In genomic region chr7:21945374-21946227, GRCh38 we compare ENCODE assay signal across 8 cellular contexts. TPM values are rescaled to one million over a fixed set of nuclear protein-coding genes. Genes with fewer than 3 reads are reported as not detected.
DNase-seq lines count a peak whose midpoint lies in the region; ATAC-seq and TF ChIP-seq lines count a peak whose summit lies in the region.

CDCA7L (minus strand) TSS chr7:21945899; CDS start chr7:21945804, 95 bp downstream.

- peak within 1 kb of the TSS; percentile 94 for H3K4me3 Mint-ChIP-seq in CD4-positive, alpha-beta T cell
- peak within 1 kb of the TSS; percentile 94 for H3K4me3 Mint-ChIP-seq in stimulated activated memory B cell treated with anti-CD40 and anti-IgM and Interleukin-4, amounts not matched to agents 10 μg/mL and 1 μg/mL and 100 μg/mL, for 72 hours

- CTCF ChIA-PET in CD4-positive, alpha-beta T cell (lab: Charles Lee), result no interaction called here

- no peak within 1 kb of the TSS for H3K27ac ChIP-seq in CD4-positive, alpha-beta T cell (ENCODE audit: low read depth, low read length)
- H3K27ac ChIP-seq in epithelial cell of prostate, result peak within 1 kb of the TSS; percentile 46
- peak within 1 kb of the TSS; percentile 86 to 87 for H3K27ac ChIP-seq in mucosa of rectum (ENCODE audit: low read depth in 2 of 2, low read length in 2 of 2)

- H3K36me3 Mint-ChIP-seq in CD4-positive, alpha-beta T cell (ENCODE audit: low read depth), result peaks cover 4% of the 10 kb centered on the region
- no peaks in the 10 kb centered on the region for H3K36me3 Mint-ChIP-seq in stimulated activated memory B cell treated with anti-CD40 and anti-IgM and Interleukin-4, amounts not matched to agents 10 μg/mL and 1 μg/mL and 100 μg/mL, for 72 hours

- H3K9ac ChIP-seq in mucosa of rectum (ENCODE audit: low read depth in 1 of 2, low read length in 2 of 2), result peak within 1 kb of the TSS; percentile 71 to 78

- peak; percentile 79 for ATAC-seq in CD4-positive, alpha-beta T cell (ENCODE audit: poor library complexity)
- ATAC-seq in GM19397 (IDR thresholded peaks at IDR 0.05; ENCODE audit: unreplicated experiment) (peak; percentile 89), HG03521 (IDR thresholded peaks at IDR 0.05; ENCODE audit: unreplicated experiment) (peak; percentile 85)
- peak; percentile 93 for ATAC-seq in stimulated activated memory B cell treated with anti-CD40 and anti-IgM and Interleukin-4, amounts not matched to agents 10 μg/mL and 1 μg/mL and 100 μg/mL, for 72 hours

- peaks cover 10 to 36% of the 10 kb centered on the region in 2 donors for H3K4me1 ChIP-seq in mucosa of rectum (ENCODE audit: control insufficient read depth in 2 of 2, insufficient read depth in 2 of 2, low read length in 2 of 2)

- H3K27ac Mint-ChIP-seq in CD4-positive, alpha-beta T cell, result peak within 1 kb of the TSS; percentile 71
- H3K27ac Mint-ChIP-seq in stimulated activated memory B cell treated with anti-CD40 and anti-IgM and Interleukin-4, amounts not matched to agents 10 μg/mL and 1 μg/mL and 100 μg/mL, for 72 hours, result peak within 1 kb of the TSS; percentile 99

- intact Hi-C loops in CD4-positive, alpha-beta T cell (cut with DNase I, micrococcal nuclease), result loop anchor here in 1 of 2 experiments (5.0 kb wide), 1 partner anchor 518 kb away; the partner anchor contains the start of gene SP4

- no peaks in the 10 kb centered on the region for H3K9me3 ChIP-seq in CD4-positive, alpha-beta T cell (ENCODE audit: control insufficient read depth, low read length)
- no peaks in the 10 kb centered on the region for H3K9me3 ChIP-seq in mucosa of rectum (ENCODE audit: control insufficient read depth in 2 of 2, low read length in 2 of 2)

- peaks cover 67% of the 10 kb centered on the region for H3K4me1 Mint-ChIP-seq in CD4-positive, alpha-beta T cell (ENCODE audit: low read depth)
- peaks cover 55% of the 10 kb centered on the region for H3K4me1 Mint-ChIP-seq in stimulated activated memory B cell treated with anti-CD40 and anti-IgM and Interleukin-4, amounts not matched to agents 10 μg/mL and 1 μg/mL and 100 μg/mL, for 72 hours

- peak within 1 kb of the TSS; percentile 62 to 92 for H3K4me3 ChIP-seq in mucosa of rectum (ENCODE audit: low read length in 2 of 2)

- no peaks in the 10 kb centered on the region for H3K27me3 ChIP-seq in CD4-positive, alpha-beta T cell (ENCODE audit: control insufficient read depth, insufficient read depth, low read length)
- no peaks in the 10 kb centered on the region for H3K27me3 ChIP-seq in mucosa of rectum (ENCODE audit: control insufficient read depth in 2 of 2, insufficient read depth in 2 of 2, low read length in 2 of 2)

- H3K9me3 Mint-ChIP-seq in CD4-positive, alpha-beta T cell, result no peaks in the 10 kb centered on the region
- no peaks in the 10 kb centered on the region for H3K9me3 Mint-ChIP-seq in stimulated activated memory B cell treated with anti-CD40 and anti-IgM and Interleukin-4, amounts not matched to agents 10 μg/mL and 1 μg/mL and 100 μg/mL, for 72 hours

- POLR2A ChIA-PET in CD4-positive, alpha-beta T cell (lab: Charles Lee), result interaction anchor here (0.6 to 2.2 kb wide), 15 partner anchors 9 to 518 kb away, joined by 3 to 18 read pairs (median 3); partner anchors contain the start of gene SP4

- no peaks in the 10 kb centered on the region for H3K27me3 Mint-ChIP-seq in CD4-positive, alpha-beta T cell
- no peaks in the 10 kb centered on the region for H3K27me3 Mint-ChIP-seq in stimulated activated memory B cell treated with anti-CD40 and anti-IgM and Interleukin-4, amounts not matched to agents 10 μg/mL and 1 μg/mL and 100 μg/mL, for 72 hours

- H3K36me3 ChIP-seq in mucosa of rectum (ENCODE audit: control insufficient read depth in 2 of 2, insufficient read depth in 2 of 2, low read length in 2 of 2), result no peaks in the 10 kb centered on the region

- DNase-seq in CD4-positive, alpha-beta T cell, result peak; percentile 6 to 54 (median 33)
- DNase-seq in NCI-H774 (lab: John Stamatoyannopoulos, UW), result peak; percentile 85
- DNase-seq in activated CD8-positive, alpha-beta memory T cell treated with anti-CD3 and anti-CD28 coated beads, Interleukin-2, amount 50 U/mL, for 4 hours, result peak; percentile 54
- no peak for DNase-seq in epithelial cell of prostate (ENCODE audit: low read depth, low spot score)

- TF ChIP-seq CTCF in CD4-positive, alpha-beta T cell (IDR thresholded peaks at IDR 0.05), result no peak

RNA-seq across cellular contexts. Expression of gene CDCA7L, which starts in this region (rescaled TPM):
- total RNA-seq in CD4-positive, alpha-beta T cell, result 10 to 100 TPM; 23.1 to 23.7 TPM
